Comparison of ENCODE assay signal across 12 cellular contexts in genomic region chr15:74490339-74490689, GRCh38. TPM values are rescaled to one million over a fixed set of nuclear protein-coding genes. Genes with fewer than 3 reads are reported as not detected.
DNase-seq lines count a peak whose midpoint lies in the region; ATAC-seq, FAIRE-seq and TF ChIP-seq lines count a peak whose summit lies in the region.
"Had no signal": no experiment of that assay in that cellular context is flagged by ENCODE, and none has a peak within 500 bp of the region (broad histone marks: within the 10 kb centered on the region; RNA-seq: fewer than 3 reads in every experiment).

No MANE protein-coding gene starts in this region.

- peak overlapping the region in 1 of 4 donors; percentile 64 for H3K4me3 Mint-ChIP-seq in CD4-positive, CD25-positive, alpha-beta regulatory T cell
- peak overlapping the region; percentile 84 for H3K4me3 Mint-ChIP-seq in activated naive CD8-positive, alpha-beta T cell
- H3K4me3 Mint-ChIP-seq in naive B cell: peak overlapping the region in 6 of 8 donors; percentile 31 to 76 (median 62)

- H3K27ac ChIP-seq in CD4-positive, CD25-positive, alpha-beta regulatory T cell (ENCODE audit: insufficient read depth, low read length, poor library complexity, severe bottlenecking): no peak overlapping the region
- H3K27ac ChIP-seq in HUES48 (ENCODE audit: low read depth, low read length): peak overlapping the region; percentile 21
- H3K27ac ChIP-seq: cardiac muscle cell, right atrium auricular region had no signal

- H3K9me3 ChIP-seq in CD4-positive, CD25-positive, alpha-beta regulatory T cell (ENCODE audit: control insufficient read depth in 2 of 2, low read length in 2 of 2): no peaks in the 10 kb centered on the region
- no peaks in the 10 kb centered on the region for H3K9me3 ChIP-seq in HUES48 (ENCODE audit: control insufficient read depth, insufficient read depth, low read length)
- H3K9me3 ChIP-seq: right atrium auricular region had no signal

- no peaks in the 10 kb centered on the region for H3K27me3 Mint-ChIP-seq in CD4-positive, CD25-positive, alpha-beta regulatory T cell
- H3K27me3 Mint-ChIP-seq in activated naive CD8-positive, alpha-beta T cell: no peaks in the 10 kb centered on the region
- H3K27me3 Mint-ChIP-seq in naive B cell: no peaks in the 10 kb centered on the region

- ATAC-seq in CD4-positive, CD25-positive, alpha-beta regulatory T cell (ENCODE audit: low read depth in 2 of 2): no peak
- no peak for ATAC-seq in naive B cell (ENCODE audit: low read depth in 2 of 2)
- no peak for ATAC-seq in GM21423 (IDR thresholded peaks at IDR 0.05; ENCODE audit: unreplicated experiment)

- H3K36me3 Mint-ChIP-seq in CD4-positive, CD25-positive, alpha-beta regulatory T cell: peaks cover 3% of the 10 kb centered on the region
- peaks cover 3% of the 10 kb centered on the region for H3K36me3 Mint-ChIP-seq in activated naive CD8-positive, alpha-beta T cell
- peaks cover 0 to 4% of the 10 kb centered on the region in 2 donors for H3K36me3 Mint-ChIP-seq in naive B cell

- H3K36me3 ChIP-seq in CD4-positive, CD25-positive, alpha-beta regulatory T cell (ENCODE audit: control insufficient read depth, insufficient read depth, low read length): no peaks in the 10 kb centered on the region
- no peaks in the 10 kb centered on the region for H3K36me3 ChIP-seq in HUES48 (ENCODE audit: control insufficient read depth, insufficient read depth, low read length)
- H3K36me3 ChIP-seq: cardiac muscle cell, right atrium auricular region had no signal

- H3K9ac ChIP-seq in HUES48 (ENCODE audit: low read depth, low read length): no peak overlapping the region

- no peak; the same call in 1 of the 2 replicates for TF ChIP-seq POLR2A in GM12891 (IDR thresholded peaks at IDR 0.05; ENCODE audit: low read depth, low read length)

- H3K9me3 Mint-ChIP-seq in CD4-positive, CD25-positive, alpha-beta regulatory T cell: no peaks in the 10 kb centered on the region
- no peaks in the 10 kb centered on the region for H3K9me3 Mint-ChIP-seq in activated naive CD8-positive, alpha-beta T cell (ENCODE audit: low read depth)
- no peaks in the 10 kb centered on the region for H3K9me3 Mint-ChIP-seq in naive B cell

- H3K4me1 Mint-ChIP-seq in CD4-positive, CD25-positive, alpha-beta regulatory T cell: peaks cover 8 to 20% (median 11%) of the 10 kb centered on the region in 4 donors
- H3K4me1 Mint-ChIP-seq in activated naive CD8-positive, alpha-beta T cell (ENCODE audit: low read depth): peaks cover 19% of the 10 kb centered on the region
- H3K4me1 Mint-ChIP-seq in naive B cell: peaks cover 11 to 14% (median 13%) of the 10 kb centered on the region in 3 donors

- no peak overlapping the region for H3K4me3 ChIP-seq in CD4-positive, CD25-positive, alpha-beta regulatory T cell (ENCODE audit: low read depth, low read length)
- no peak overlapping the region for H3K4me3 ChIP-seq in HUES48 (ENCODE audit: low read depth, low read length)
- H3K4me3 ChIP-seq: cardiac muscle cell, right atrium auricular region had no signal

- no peak for FAIRE-seq in GM12891 (lab: Jason Lieb, UNC)

- DNase-seq in CD4-positive, CD25-positive, alpha-beta regulatory T cell: no peak
- DNase-seq in naive B cell (no peak), LoVo (ENCODE audit: low spot score) (no peak), GM12891 (ENCODE audit: insufficient read length, low spot score) (no peak), NCI-H510A (lab: John Stamatoyannopoulos, UW) (no peak)
- DNase-seq: kidney glomerular epithelial cell, NCI-H1048 had no signal

- H3K27ac Mint-ChIP-seq in CD4-positive, CD25-positive, alpha-beta regulatory T cell: peak overlapping the region in 2 of 3 donors; percentile 76 to 91
- H3K27ac Mint-ChIP-seq in activated naive CD8-positive, alpha-beta T cell: peak overlapping the region; percentile 91
- H3K27ac Mint-ChIP-seq in naive B cell: peak overlapping the region in 4 of 6 donors; percentile 8 to 83 (median 34)

- H3K4me1 ChIP-seq in CD4-positive, CD25-positive, alpha-beta regulatory T cell (ENCODE audit: control insufficient read depth, insufficient read depth, low read length, poor library complexity, severe bottlenecking): peaks cover 10% of the 10 kb centered on the region
- peaks cover 6% of the 10 kb centered on the region for H3K4me1 ChIP-seq in HUES48 (ENCODE audit: control insufficient read depth, insufficient read depth, low read length)
- H3K4me1 ChIP-seq: right atrium auricular region had no signal

- H3K27me3 ChIP-seq in CD4-positive, CD25-positive, alpha-beta regulatory T cell (ENCODE audit: control insufficient read depth, insufficient read depth, low read length): no peaks in the 10 kb centered on the region
- no peaks in the 10 kb centered on the region for H3K27me3 ChIP-seq in HUES48 (ENCODE audit: control insufficient read depth, insufficient read depth, low read length)
- H3K27me3 ChIP-seq: cardiac muscle cell, right atrium auricular region had no signal

TF ChIP-seq in GM12891, 5 proteins besides CTCF, POLR2A, EP300 and RAD21:
- no peak for TF ChIP-seq TAF1 (IDR thresholded peaks at IDR 0.05; ENCODE audit: low read depth, low read length)
- no peak for TF ChIP-seq POU2F2 (IDR thresholded peaks at IDR 0.05; ENCODE audit: low read depth, low read length)
- TF ChIP-seq SPI1 (IDR thresholded peaks at IDR 0.05; ENCODE audit: low read depth, low read length): no peak
- TF ChIP-seq PAX5 (IDR thresholded peaks at IDR 0.05; ENCODE audit: insufficient read depth, low read length, severe bottlenecking): no peak
- no peak for TF ChIP-seq POLR2AphosphoS5 (IDR thresholded peaks at IDR 0.05; ENCODE audit: low read depth, low read length)
TF ChIP-seq in GM12891: peak in this region for 0.

RNA-seq across cellular contexts. Expression of gene UBL7, which starts 29.4 kb away (rescaled TPM):
- 30.9 TPM for total RNA-seq in CD4-positive, CD25-positive, alpha-beta regulatory T cell
- polyA plus RNA-seq in CD4-positive, CD25-positive, alpha-beta regulatory T cell: 100 to 1,000 TPM; 123 to 177 (median 144) TPM
- polyA plus RNA-seq in naive B cell (ENCODE audit: low read depth in 6 of 6): 100 to 1,000 TPM; 113 to 143 (median 134) TPM
- polyA plus RNA-seq in GM12891 (2012; ENCODE audit: low read depth, missing spikeins): 105 TPM

RNA-seq across cellular contexts. Expression of gene ARID3B, which starts 50.7 kb away (rescaled TPM):
- total RNA-seq in CD4-positive, CD25-positive, alpha-beta regulatory T cell: 63.5 TPM
- 10 to 100 TPM in 2 of 4 donors, 1 to 10 TPM in 2; 9.7 to 11.2 (median 10.5) TPM for polyA plus RNA-seq in CD4-positive, CD25-positive, alpha-beta regulatory T cell
- 10 to 100 TPM in 1 of 6 donors, 1 to 10 TPM in 5; 3.0 to 13.6 (median 5.4) TPM for polyA plus RNA-seq in naive B cell (ENCODE audit: low read depth in 6 of 6)
- 21.2 TPM for polyA plus RNA-seq in GM12891 (2012; ENCODE audit: low read depth, missing spikeins)

RNA-seq across cellular contexts. Expression of gene SEMA7A, which starts 56.6 kb away (rescaled TPM):
- total RNA-seq in CD4-positive, CD25-positive, alpha-beta regulatory T cell: 5.0 TPM
- polyA plus RNA-seq in CD4-positive, CD25-positive, alpha-beta regulatory T cell: under 1 TPM in 3 of 4 donors, not detected in 1; 0.09 to 0.39 (median 0.11) TPM
- polyA plus RNA-seq in naive B cell (ENCODE audit: low read depth in 6 of 6): 1 to 10 TPM in 2 of 6 donors, under 1 TPM in 3, not detected in 1; 0.10 to 1.5 (median 0.62) TPM
- 51.0 TPM for polyA plus RNA-seq in GM12891 (2012; ENCODE audit: low read depth, missing spikeins)

Comparison
In these comparisons a context has a peak if more than half of its experiments do, and no peak if none do; other contexts are left out.
1. H3K27ac Mint-ChIP-seq: peak in every context shown above with its lines; median percentile 91 in activated naive CD8-positive, alpha-beta T cell; 84 in CD4-positive, CD25-positive, alpha-beta regulatory T cell; 34 in naive B cell.